In genomic region chr12:44317651-44318126, GRCh38 we compare ENCODE assay signal across 8 cellular contexts.
DNase-seq lines count a peak whose midpoint lies in the region; ATAC-seq, FAIRE-seq and TF ChIP-seq lines count a peak whose summit lies in the region.

No MANE protein-coding gene starts in this region.

- no peak overlapping the region for H3K27ac Mint-ChIP-seq in stimulated activated naive CD8-positive, alpha-beta T cell treated with anti-CD3 and anti-CD28 coated beads, Interleukin-15, amount 100 ng/mL, for 72 hours
- no peak overlapping the region for H3K27ac Mint-ChIP-seq in astrocyte (ENCODE audit: unreplicated experiment)
- no peak overlapping the region for H3K27ac Mint-ChIP-seq in nephron progenitor cell

- no peak overlapping the region for H2AFZ ChIP-seq in astrocyte (ENCODE audit: low read depth, low read length)

- H4K20me1 ChIP-seq in astrocyte (ENCODE audit: insufficient read depth, low read length): peaks cover 4% of the 10 kb centered on the region

- no peaks in the 10 kb centered on the region for H3K36me3 Mint-ChIP-seq in astrocyte (ENCODE audit: low read depth, unreplicated experiment)
- no peaks in the 10 kb centered on the region for H3K36me3 Mint-ChIP-seq in nephron progenitor cell (ENCODE audit: low read depth)

- peak; percentile 77 for FAIRE-seq in astrocyte (lab: Jason Lieb, UNC)

- no peaks in the 10 kb centered on the region for H3K27me3 Mint-ChIP-seq in stimulated activated naive CD8-positive, alpha-beta T cell treated with anti-CD3 and anti-CD28 coated beads, Interleukin-15, amount 100 ng/mL, for 72 hours
- H3K27me3 Mint-ChIP-seq in astrocyte (ENCODE audit: low read depth, unreplicated experiment) (no peaks in the 10 kb centered on the region), nephron progenitor cell (ENCODE audit: low read depth, poor library complexity) (no peaks in the 10 kb centered on the region)

- H3K9ac ChIP-seq in astrocyte (ENCODE audit: low read length): no peak overlapping the region

- TF ChIP-seq CTCF in astrocyte (IDR thresholded peaks at IDR 0.05; ENCODE audit: insufficient read depth, low read depth, low read length): peak; percentile 21
- TF ChIP-seq CTCF in nephron progenitor cell (IDR thresholded peaks at IDR 0.05): peak; percentile 54

- no peaks in the 10 kb centered on the region for H3K4me1 ChIP-seq in astrocyte (ENCODE audit: insufficient read depth, low read length)
- H3K4me1 ChIP-seq in effector memory CD4-positive, alpha-beta T cell (ENCODE audit: control insufficient read depth, insufficient read depth, low read length, poor library complexity, severe bottlenecking): no peaks in the 10 kb centered on the region

- no peaks in the 10 kb centered on the region for H3K9me3 Mint-ChIP-seq in stimulated activated naive CD8-positive, alpha-beta T cell treated with anti-CD3 and anti-CD28 coated beads, Interleukin-15, amount 100 ng/mL, for 72 hours
- H3K9me3 Mint-ChIP-seq in astrocyte (ENCODE audit: unreplicated experiment): peaks cover under 1% of the 10 kb centered on the region
- H3K9me3 Mint-ChIP-seq in nephron progenitor cell: peaks cover 12% of the 10 kb centered on the region

- DNase-seq in stimulated activated naive CD8-positive, alpha-beta T cell treated with anti-CD3 and anti-CD28 coated beads, Interleukin-15, amount 100 ng/mL, for 72 hours: peak in 1 of 2 donors; percentile 5
- no peak for DNase-seq in stimulated activated naive CD8-positive, alpha-beta T cell treated with anti-CD3 and anti-CD28 coated beads, Interleukin-15, Interleukin-2, amounts not matched to agents 100 U/mL and 50 U/mL, for 24 hours
- DNase-seq in NCI-H1105 (lab: John Stamatoyannopoulos, UW): peak; percentile 27
- peak; percentile 18 for DNase-seq in astrocyte (ENCODE audit: low read depth)
- peak; percentile 22 for DNase-seq in nephron progenitor cell
- no peak for DNase-seq in T1000 (lab: John Stamatoyannopoulos, UW)
- DNase-seq in effector memory CD4-positive, alpha-beta T cell: no peak

- peak; percentile 83 for ATAC-seq in stimulated activated naive CD8-positive, alpha-beta T cell treated with anti-CD3 and anti-CD28 coated beads, Interleukin-15, amount 100 ng/mL, for 72 hours
- ATAC-seq in stimulated activated naive CD8-positive, alpha-beta T cell treated with anti-CD3 and anti-CD28 coated beads, Interleukin-15, Interleukin-2, amounts not matched to agents 100 U/mL and 50 U/mL, for 24 hours: no peak
- ATAC-seq in HG02623 (IDR thresholded peaks at IDR 0.05; ENCODE audit: unreplicated experiment): peak; percentile 75

- no peaks in the 10 kb centered on the region for H3K79me2 ChIP-seq in astrocyte (ENCODE audit: insufficient read depth, low read length)

- no peaks in the 10 kb centered on the region for H3K27me3 ChIP-seq in astrocyte (ENCODE audit: insufficient read depth, low read length)
- no peaks in the 10 kb centered on the region for H3K27me3 ChIP-seq in effector memory CD4-positive, alpha-beta T cell (replicated peaks; ENCODE audit: control insufficient read depth, insufficient read depth, low read length, poor library complexity, severe bottlenecking)

- H3K4me3 ChIP-seq in astrocyte (ENCODE audit: insufficient read depth, low read depth, low read length): no peak overlapping the region
- no peak overlapping the region for H3K4me3 ChIP-seq in effector memory CD4-positive, alpha-beta T cell (ENCODE audit: insufficient read depth, low read depth, low read length, poor library complexity, severe bottlenecking)

- no peaks in the 10 kb centered on the region for H3K36me3 ChIP-seq in astrocyte (ENCODE audit: insufficient read depth, low read length)
- no peaks in the 10 kb centered on the region for H3K36me3 ChIP-seq in effector memory CD4-positive, alpha-beta T cell (ENCODE audit: control insufficient read depth, insufficient read depth, low read length)

- H3K4me2 ChIP-seq in astrocyte (ENCODE audit: low read length): no peak overlapping the region

- H3K4me1 Mint-ChIP-seq in stimulated activated naive CD8-positive, alpha-beta T cell treated with anti-CD3 and anti-CD28 coated beads, Interleukin-15, amount 100 ng/mL, for 72 hours: peaks cover 6% of the 10 kb centered on the region
- H3K4me1 Mint-ChIP-seq in astrocyte (ENCODE audit: low read depth, unreplicated experiment) (no peaks in the 10 kb centered on the region), nephron progenitor cell (no peaks in the 10 kb centered on the region)

- no peak overlapping the region for H3K4me3 Mint-ChIP-seq in stimulated activated naive CD8-positive, alpha-beta T cell treated with anti-CD3 and anti-CD28 coated beads, Interleukin-15, amount 100 ng/mL, for 72 hours
- no peak overlapping the region for H3K4me3 Mint-ChIP-seq in astrocyte (ENCODE audit: unreplicated experiment)
- H3K4me3 Mint-ChIP-seq in nephron progenitor cell: no peak overlapping the region

- H3K9me3 ChIP-seq in astrocyte (ENCODE audit: insufficient read depth, low read depth, low read length): no peaks in the 10 kb centered on the region
- no peaks in the 10 kb centered on the region for H3K9me3 ChIP-seq in effector memory CD4-positive, alpha-beta T cell (ENCODE audit: control insufficient read depth, low read length)

- no peak overlapping the region for H3K27ac ChIP-seq in astrocyte (ENCODE audit: low read depth, low read length)
- H3K27ac ChIP-seq in effector memory CD4-positive, alpha-beta T cell (ENCODE audit: insufficient read depth, low read length, poor library complexity, severe bottlenecking): no peak overlapping the region

Comparison
In these comparisons a context has a peak if more than half of its experiments do, and no peak if none do; other contexts are left out.
1. DNase-seq: peak in NCI-H1105 (single experiment), astrocyte (single experiment) and nephron progenitor cell (single experiment); none in stimulated activated naive CD8-positive, alpha-beta T cell treated with anti-CD3 and anti-CD28 coated beads, Interleukin-15, Interleukin-2, amounts not matched to agents 100 U/mL and 50 U/mL, for 24 hours (single experiment), T1000 (single experiment) and effector memory CD4-positive, alpha-beta T cell (0 of 3).